ENCODE assay signal across 25 cellular contexts in genomic region chr4:772776-773175, GRCh38. TPM values are rescaled to one million over a fixed set of nuclear protein-coding genes. Genes with fewer than 3 reads are reported as not detected.
DNase-seq lines count a peak whose midpoint lies in the region; ATAC-seq and TF ChIP-seq lines count a peak whose summit lies in the region.
"Had no signal": no experiment of that assay in that cellular context is flagged by ENCODE, and none has a peak within 500 bp of the region (broad histone marks: within the 10 kb centered on the region; RNA-seq: fewer than 3 reads in every experiment).

No MANE protein-coding gene starts in this region.

- intact Hi-C loops in adrenal gland (cut with DNase I) (no loop called here), left ventricle myocardium superior (cut with micrococcal nuclease) (no loop called here), sciatic nerve (cut with DNase I) (no loop called here)

- no peak for TF ChIP-seq POLR2A in adrenal gland (IDR thresholded peaks at IDR 0.05)

- H3K4me3 ChIP-seq in H7 (ENCODE audit: insufficient read depth, low read depth, low read length) (no peak overlapping the region), adrenal gland (no peak overlapping the region)
- H3K4me3 ChIP-seq: tibial artery had no signal

- H3K4me1 Mint-ChIP-seq in activated CD8-positive, alpha-beta memory T cell treated with anti-CD3 and anti-CD28 coated beads, Interleukin-2, amount 10 ng/mL, durations not matched to agents 7 days and 5 days: peaks cover 30% of the 10 kb centered on the region
- H3K4me1 Mint-ChIP-seq in effector memory CD8-positive, alpha-beta T cell (ENCODE audit: low read depth in 2 of 2): peaks cover 40% of the 10 kb centered on the region in 2 donors

- no peak overlapping the region for H3K4me3 Mint-ChIP-seq in activated CD8-positive, alpha-beta memory T cell treated with anti-CD3 and anti-CD28 coated beads, Interleukin-2, amount 10 ng/mL, durations not matched to agents 7 days and 5 days
- no peak overlapping the region for H3K4me3 Mint-ChIP-seq in effector memory CD8-positive, alpha-beta T cell
- H3K4me3 Mint-ChIP-seq: activated CD4-positive, alpha-beta T cell treated with anti-CD3 and anti-CD28 coated beads, Interleukin-2, amount 10 ng/mL, durations not matched to agents 7 days and 5 days; CD8-positive, alpha-beta T cell; endodermal cell; naive B cell; T-cell had no signal

- ATAC-seq in left ventricle myocardium superior (peak; percentile 10), sciatic nerve (peak; percentile 33), GM18858 (IDR thresholded peaks at IDR 0.05; ENCODE audit: unreplicated experiment) (no peak), HG03139 (IDR thresholded peaks at IDR 0.05; ENCODE audit: unreplicated experiment) (no peak)
- ATAC-seq in activated CD8-positive, alpha-beta memory T cell treated with anti-CD3 and anti-CD28 coated beads, Interleukin-2, amount 10 ng/mL, durations not matched to agents 7 days and 5 days: no peak
- ATAC-seq in effector memory CD8-positive, alpha-beta T cell (replicated peaks): no peak
- ATAC-seq: CD8-positive, alpha-beta T cell had no signal

- peak; percentile 35 for DNase-seq in H7
- DNase-seq in adrenal gland: peak in 2 of 7 donors; percentile 15 to 44
- peak; percentile 20 for DNase-seq in left ventricle myocardium superior
- no peak for DNase-seq in sciatic nerve (ENCODE audit: low spot score)
- DNase-seq in activated CD8-positive, alpha-beta memory T cell treated with anti-CD3 and anti-CD28 coated beads, Interleukin-2, amount 10 ng/mL, durations not matched to agents 7 days and 5 days: no peak
- DNase-seq in effector memory CD8-positive, alpha-beta T cell: no peak
- DNase-seq: activated CD4-positive, alpha-beta T cell treated with anti-CD3 and anti-CD28 coated beads, Interleukin-2, amount 10 ng/mL, durations not matched to agents 7 days and 5 days; activated naive CD4-positive, alpha-beta T cell; activated T-cell treated with anti-CD3 and anti-CD28 coated beads for 4 hours; CD8-positive, alpha-beta T cell; DMS153; endodermal cell; GDM1; hippocampal formation; naive B cell; NCI-H1436 treated with DMSO at 0.1 percent for 48 hours; NCI-H526 treated with DMSO at 0.1 percent for 48 hours; SHP77 treated with DMSO at 0.1 percent for 48 hours; T-cell; tibial artery had no signal

- H3K27me3 Mint-ChIP-seq in activated CD8-positive, alpha-beta memory T cell treated with anti-CD3 and anti-CD28 coated beads, Interleukin-2, amount 10 ng/mL, durations not matched to agents 7 days and 5 days: no peaks in the 10 kb centered on the region
- H3K27me3 Mint-ChIP-seq in effector memory CD8-positive, alpha-beta T cell: no peaks in the 10 kb centered on the region
- H3K27me3 Mint-ChIP-seq: activated CD4-positive, alpha-beta T cell treated with anti-CD3 and anti-CD28 coated beads, Interleukin-2, amount 10 ng/mL, durations not matched to agents 7 days and 5 days; IgD-negative memory B cell; naive B cell; T-cell had no signal

- H3K9me3 ChIP-seq in adrenal gland (replicated peaks in 1 of 3): no peaks in the 10 kb centered on the region

- H3K27ac ChIP-seq in adrenal gland: peak overlapping the region in 4 of 5 donors; percentile 14 to 85 (median 54)
- H3K27ac ChIP-seq: tibial artery had no signal

- no peak overlapping the region for H3K27ac Mint-ChIP-seq in activated CD8-positive, alpha-beta memory T cell treated with anti-CD3 and anti-CD28 coated beads, Interleukin-2, amount 10 ng/mL, durations not matched to agents 7 days and 5 days
- H3K27ac Mint-ChIP-seq in effector memory CD8-positive, alpha-beta T cell: peak overlapping the region in 1 of 2 donors; percentile 76
- H3K27ac Mint-ChIP-seq: activated CD4-positive, alpha-beta T cell treated with anti-CD3 and anti-CD28 coated beads, Interleukin-2, amount 10 ng/mL, durations not matched to agents 7 days and 5 days; CD8-positive, alpha-beta T cell; endodermal cell; IgD-negative memory B cell; T-cell had no signal

- H3K27me3 ChIP-seq in H7 (ENCODE audit: control insufficient read depth, insufficient read depth, low read length) (no peaks in the 10 kb centered on the region), adrenal gland (no peaks in the 10 kb centered on the region)
- H3K27me3 ChIP-seq: tibial artery had no signal

- H3K36me3 ChIP-seq in H7 (replicated peaks; ENCODE audit: control insufficient read depth, insufficient read depth, low read length) (peaks cover 18% of the 10 kb centered on the region), adrenal gland (replicated peaks in 1 of 2) (peaks cover 0 to 68% of the 10 kb centered on the region in 2 donors)

- peaks cover 18 to 49% of the 10 kb centered on the region in 2 donors for H3K4me1 ChIP-seq in adrenal gland (replicated peaks in 1 of 2)

- CTCF ChIA-PET in activated CD8-positive, alpha-beta memory T cell treated with anti-CD3 and anti-CD28 coated beads, Interleukin-2, amount 10 ng/mL, durations not matched to agents 7 days and 5 days (lab: Charles Lee): interaction anchor here (1.4 to 2.2 kb wide), 2 partner anchors 30 to 160 kb away, joined by 3 to 5 read pairs; partner anchors contain the start of genes GAK and TMEM175

- H3K36me3 Mint-ChIP-seq in activated CD8-positive, alpha-beta memory T cell treated with anti-CD3 and anti-CD28 coated beads, Interleukin-2, amount 10 ng/mL, durations not matched to agents 7 days and 5 days: peaks cover 54% of the 10 kb centered on the region
- H3K36me3 Mint-ChIP-seq in effector memory CD8-positive, alpha-beta T cell (ENCODE audit: insufficient read depth): peaks cover 78% of the 10 kb centered on the region

- H3K9me3 Mint-ChIP-seq in activated CD8-positive, alpha-beta memory T cell treated with anti-CD3 and anti-CD28 coated beads, Interleukin-2, amount 10 ng/mL, durations not matched to agents 7 days and 5 days (ENCODE audit: low read depth): no peaks in the 10 kb centered on the region
- no peaks in the 10 kb centered on the region for H3K9me3 Mint-ChIP-seq in effector memory CD8-positive, alpha-beta T cell
- H3K9me3 Mint-ChIP-seq: CD8-positive, alpha-beta T cell; IgD-negative memory B cell; naive B cell; T-cell had no signal

- TF ChIP-seq CTCF in adrenal gland (IDR thresholded peaks at IDR 0.05): no peak

- 20 to 54% (median 43%) methylated on average over 3 to 8 of the region's 8 CpGs for WGBS in adrenal gland, 4 donors

RNA-seq across cellular contexts. Expression of gene CPLX1, which starts 53.2 kb away (rescaled TPM):
- 0.15 and 0.62 TPM in 2 replicates for total RNA-seq in H7 (2014; rRNA removed; shearing (Covaris generic))
- total RNA-seq in adrenal gland (10 to 100 TPM in 3 of 8 donors, 1 to 10 TPM in 5; 1.7 to 25.3 (median 7.3) TPM), left ventricle myocardium superior (4.4 TPM), sciatic nerve (11.6 TPM)
- polyA plus RNA-seq in adrenal gland: 10 to 100 TPM in 2 of 3 donors, 1 to 10 TPM in 1; 6.3 to 24.2 (median 14.9) TPM
- 1 to 10 TPM in 1 of 2 experiments, under 1 TPM in 1; 0.14 to 1.3 TPM for total RNA-seq in activated CD8-positive, alpha-beta memory T cell treated with anti-CD3 and anti-CD28 coated beads, Interleukin-2, amount 10 ng/mL, durations not matched to agents 7 days and 5 days
- total RNA-seq: lung microvascular endothelial cell, osteocyte had no signal
- polyA plus RNA-seq: IgD-negative memory B cell had no signal

Comparison
In these comparisons a context has a peak if more than half of its experiments do, and no peak if none do; other contexts are left out.
1. DNase-seq: peak in H7 (single experiment) and left ventricle myocardium superior (single experiment); none in sciatic nerve (single experiment), activated CD8-positive, alpha-beta memory T cell treated with anti-CD3 and anti-CD28 coated beads, Interleukin-2, amount 10 ng/mL, durations not matched to agents 7 days and 5 days (single experiment) and effector memory CD8-positive, alpha-beta T cell (0 of 3).
2. ATAC-seq: peak in left ventricle myocardium superior (single experiment) and sciatic nerve (single experiment); none in GM18858 (single experiment), activated CD8-positive, alpha-beta memory T cell treated with anti-CD3 and anti-CD28 coated beads, Interleukin-2, amount 10 ng/mL, durations not matched to agents 7 days and 5 days (single experiment), HG03139 (single experiment) and effector memory CD8-positive, alpha-beta T cell (single experiment).